ENCODE assay signal across 10 cellular contexts in the genomic region with DNA sequence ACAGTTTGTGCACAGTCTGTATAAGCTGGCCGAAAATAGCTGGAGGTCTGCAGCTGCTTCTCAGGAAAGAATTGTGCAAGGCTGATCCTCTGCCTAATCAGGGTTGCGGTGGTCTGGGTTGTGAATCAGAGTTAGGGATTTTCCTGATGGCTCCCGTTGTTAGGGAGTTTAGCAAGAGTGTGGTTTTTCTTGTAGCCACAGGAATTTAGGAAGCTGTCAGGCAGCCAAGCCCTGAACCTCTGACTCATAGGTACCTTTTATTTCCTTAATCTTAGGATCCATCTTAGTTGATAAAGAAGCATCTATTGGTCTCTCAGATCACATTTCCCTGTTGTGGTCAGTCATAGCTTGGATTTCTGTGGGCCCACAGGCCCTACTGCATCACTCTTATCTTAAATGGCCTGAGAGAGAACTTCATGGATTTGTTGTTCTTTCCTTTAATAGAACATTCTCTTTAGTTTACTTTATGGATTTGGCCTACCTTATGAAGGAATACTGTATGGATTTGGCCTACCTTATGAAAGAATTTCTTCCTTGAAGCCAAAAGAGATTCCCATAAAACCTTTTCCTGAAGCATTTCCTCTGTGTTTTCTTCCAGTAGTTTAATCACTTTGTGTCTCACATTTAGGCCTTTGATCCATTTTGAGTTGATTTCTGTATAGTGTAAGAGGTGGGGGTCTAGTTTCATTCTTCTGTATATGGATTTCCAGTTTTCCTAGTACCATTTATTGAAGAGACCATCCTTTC. TPM values are rescaled to one million over a fixed set of nuclear protein-coding genes. Genes with fewer than 3 reads are reported as not detected.
A peak's percentile ranks its signal among the peaks of the same experiment; 100 is the strongest.
DNase-seq lines count a peak whose midpoint lies in the region; ATAC-seq and TF ChIP-seq lines count a peak whose summit lies in the region.
"Had no signal": no experiment of that assay in that cellular context is flagged by ENCODE, and none has a peak within 500 bp of the region (broad histone marks: within the 10 kb centered on the region; RNA-seq: fewer than 3 reads in every experiment).

No MANE protein-coding gene starts in this region.

- intact Hi-C loops in psoas muscle (cut with DNase I), result no loop called here

- H3K79me2 ChIP-seq in GM23248 (ENCODE audit: insufficient read depth), result no peaks in the 10 kb centered on the region
- no peaks in the 10 kb centered on the region for H3K79me2 ChIP-seq in fibroblast of lung (ENCODE audit: control insufficient read depth, insufficient read depth, low read length)
- no peaks in the 10 kb centered on the region for H3K79me2 ChIP-seq in MM.1S (ENCODE audit: low read length)

- 0 to 2% methylated on average over 3 of the region's 3 CpGs for WGBS in GM23248 (ENCODE audit: low coverage in 1 of 2, low lambda C conversion rate in 2 of 2, missing lambda C conversion rate in 2 of 2), 2 experiments
- WGBS in psoas muscle, 3 donors, result 22 to 32% (median 24%) methylated on average over 3 of the region's 3 CpGs

- H3K4me3 ChIP-seq in GM23248 (no peak overlapping the region), fibroblast of lung (replicated peaks in 1 of 4; ENCODE audit: control extremely low read depth in 1 of 4, insufficient read depth in 1 of 4, low read depth in 3 of 4, low read length in 4 of 4) (no peak overlapping the region), psoas muscle (no peak overlapping the region), MM.1S (ENCODE audit: low read length) (no peak overlapping the region)

- H3K4me2 ChIP-seq in GM23248 (ENCODE audit: unreplicated experiment), result peak overlapping the region; percentile 55
- no peak overlapping the region for H3K4me2 ChIP-seq in fibroblast of lung (ENCODE audit: extremely low read depth, insufficient read depth, low read length)
- no peak overlapping the region for H3K4me2 ChIP-seq in MM.1S (ENCODE audit: low read depth, low read length)

- CTCF ChIA-PET in RWPE1 (lab: Yijun Ruan, JAX), result no interaction called here

- in situ Hi-C loops in GM23248 (cut with MboI), result no loop called here

- H4K20me1 ChIP-seq in GM23248 (ENCODE audit: insufficient read depth) (no peaks in the 10 kb centered on the region), fibroblast of lung (ENCODE audit: control insufficient read depth, extremely low read depth, insufficient read depth, low read length) (no peaks in the 10 kb centered on the region), MM.1S (ENCODE audit: insufficient read depth, low read length) (no peaks in the 10 kb centered on the region)

- H3K9me3 ChIP-seq in GM23248 (ENCODE audit: low read depth) (peaks cover 8% of the 10 kb centered on the region), fibroblast of lung (ENCODE audit: control insufficient read depth, insufficient read depth, low read depth, low read length) (no peaks in the 10 kb centered on the region), psoas muscle (peaks cover 29% of the 10 kb centered on the region), MM.1S (replicated peaks; ENCODE audit: insufficient read depth, low read length) (no peaks in the 10 kb centered on the region)

- H3K9me2 ChIP-seq in GM23248 (ENCODE audit: insufficient read depth) (no peaks in the 10 kb centered on the region), MM.1S (replicated peaks; ENCODE audit: insufficient read depth, low read length) (no peaks in the 10 kb centered on the region)

- peaks cover 36% of the 10 kb centered on the region for H3F3A ChIP-seq in GM23248 (ENCODE audit: insufficient read depth)
- H3F3A ChIP-seq in MM.1S (ENCODE audit: insufficient read depth, low read length), result no peaks in the 10 kb centered on the region

- POLR2A ChIA-PET in RWPE1 (lab: Yijun Ruan, JAX; ENCODE audit: low non-redundant PET), result no interaction called here

- TF ChIP-seq CTCF in RWPE1 (conservative IDR thresholded peaks at IDR 0.05; ENCODE audit: low read depth) (no peak), fibroblast of lung (conservative IDR thresholded peaks at IDR 0.05 in 1 of 2, IDR thresholded peaks at IDR 0.05 in 1 of 2; ENCODE audit: low read depth in 1 of 2, low read length in 2 of 2) (no peak), psoas muscle (IDR thresholded peaks at IDR 0.05) (no peak), MM.1S (IDR thresholded peaks at IDR 0.05; ENCODE audit: low read length) (no peak)

- peak overlapping the region; percentile 68 for H3K27ac ChIP-seq in GM23248
- peak overlapping the region; percentile 76 for H3K27ac ChIP-seq in RWPE1
- peak overlapping the region; percentile 20 for H3K27ac ChIP-seq in fibroblast of lung (ENCODE audit: insufficient read depth, low read length)
- no peak overlapping the region for H3K27ac ChIP-seq in psoas muscle
- H3K27ac ChIP-seq in MM.1S (ENCODE audit: low read length), result no peak overlapping the region

- DNase-seq in GM23248, result peak; percentile 96
- peak; percentile 84 for DNase-seq in RWPE1 (ENCODE audit: low spot score)
- DNase-seq in fibroblast of lung (ENCODE audit: low read depth in 2 of 2), result peak; percentile 99 to 100
- DNase-seq in psoas muscle, result no peak
- DNase-seq in NCI-H1436 (lab: John Stamatoyannopoulos, UW), result no peak
- no peak for DNase-seq in DMS 273 (lab: John Stamatoyannopoulos, UW; ENCODE audit: unreplicated experiment)
- no peak for DNase-seq in MM.1S
- DNase-seq: activated naive CD4-positive, alpha-beta T cell treated with anti-CD3 and anti-CD28 coated beads for 36 hours; OCI-M1 had no signal

- H2AFZ ChIP-seq in GM23248 (no peak overlapping the region), fibroblast of lung (ENCODE audit: low read length) (no peak overlapping the region), MM.1S (ENCODE audit: low read length) (no peak overlapping the region)

- peaks cover 14% of the 10 kb centered on the region; the same call in 1 of the 2 replicates for H3K27me3 ChIP-seq in GM23248 (replicated peaks; ENCODE audit: insufficient read depth)
- H3K27me3 ChIP-seq in fibroblast of lung (ENCODE audit: control insufficient read depth, insufficient read depth, low read length), result no peaks in the 10 kb centered on the region
- H3K27me3 ChIP-seq in psoas muscle (ENCODE audit: insufficient read depth in 3 of 3, low read length in 2 of 3), result no peaks in the 10 kb centered on the region
- H3K27me3 ChIP-seq in MM.1S (replicated peaks; ENCODE audit: insufficient read depth, low read length), result no peaks in the 10 kb centered on the region; the same call in 1 of the 2 replicates

- peak; percentile 54 to 90 (median 69) for ATAC-seq in psoas muscle
- no peak for ATAC-seq in GM21529 (IDR thresholded peaks at IDR 0.05; ENCODE audit: unreplicated experiment)

- H3K9ac ChIP-seq in GM23248 (peak overlapping the region; percentile 21), fibroblast of lung (ENCODE audit: insufficient read depth, low read length) (no peak overlapping the region), MM.1S (ENCODE audit: low read length) (no peak overlapping the region)

- H3K4me1 ChIP-seq in GM23248 (ENCODE audit: insufficient read depth) (peaks cover 8% of the 10 kb centered on the region), fibroblast of lung (ENCODE audit: control insufficient read depth, extremely low read depth, insufficient read depth, low read length) (no peaks in the 10 kb centered on the region), psoas muscle (no peaks in the 10 kb centered on the region), MM.1S (ENCODE audit: low read length) (no peaks in the 10 kb centered on the region)

- H3K36me3 ChIP-seq in GM23248 (ENCODE audit: low read depth) (no peaks in the 10 kb centered on the region), fibroblast of lung (ENCODE audit: control insufficient read depth, insufficient read depth, low read length) (no peaks in the 10 kb centered on the region), psoas muscle (ENCODE audit: insufficient read depth in 1 of 2, low read depth in 1 of 2) (no peaks in the 10 kb centered on the region), MM.1S (replicated peaks; ENCODE audit: insufficient read depth, low read length) (no peaks in the 10 kb centered on the region)

RNA-seq across cellular contexts. Expression of a gene that starts 10.3 kb away (rescaled TPM):
- total RNA-seq in GM23248 (2014; rRNA removed; shearing (Covaris generic)), result not detected in 2 replicates
- not detected in 2 replicates for polyA plus RNA-seq in GM23248 (2016; fragmentation: Nextera tagmentation; extraction: Ambion mirVana)
- 0.26 and 0.33 TPM in 2 replicates for total RNA-seq in fibroblast of lung
- polyA plus RNA-seq in fibroblast of lung, result not detected in 2 replicates
- not detected in 2 replicates for polyA plus RNA-seq in fibroblast of lung (2012)
- not detected in 2 replicates for polyA minus RNA-seq in fibroblast of lung (ENCODE audit: low replicate concordance)
- under 1 TPM in 2 of 4 donors, not detected in 2; 0.20 to 0.43 TPM for total RNA-seq in psoas muscle
- under 1 TPM; 0.10 to 0.23 (median 0.14) TPM for polyA plus RNA-seq in psoas muscle
- total RNA-seq: activated naive CD4-positive, alpha-beta T cell treated with anti-CD3 and anti-CD28 coated beads for 36 hours had no signal

Comparison
In these comparisons a context has a peak if more than half of its experiments do, and no peak if none do; other contexts are left out.
1. DNase-seq: peak in GM23248 (single experiment), RWPE1 (single experiment) and fibroblast of lung (2 of 2); none in psoas muscle (0 of 2), NCI-H1436 (single experiment), DMS 273 (single experiment) and MM.1S (single experiment).
2. H3K27ac ChIP-seq: peak in GM23248 (single experiment), RWPE1 (single experiment) and fibroblast of lung (single experiment); none in psoas muscle (single experiment) and MM.1S (single experiment).